In genomic region chr16:57941016-57941656, GRCh38 we compare ENCODE assay signal across 12 cellular contexts. TPM values are rescaled to one million over a fixed set of nuclear protein-coding genes. Genes with fewer than 3 reads are reported as not detected.
DNase-seq lines count a peak whose midpoint lies in the region; ATAC-seq, FAIRE-seq and TF ChIP-seq lines count a peak whose summit lies in the region.
"Had no signal": no experiment of that assay in that cellular context is flagged by ENCODE, and none has a peak within 500 bp of the region (broad histone marks: within the 10 kb centered on the region; RNA-seq: fewer than 3 reads in every experiment).

No MANE protein-coding gene starts in this region.

- no peak overlapping the region for H3T11ph ChIP-seq in H9 (ENCODE audit: low read length)

- no peak for TF ChIP-seq CTCF in H9 (conservative IDR thresholded peaks at IDR 0.05)
- no peak for TF ChIP-seq CTCF in endothelial cell of umbilical vein (IDR thresholded peaks at IDR 0.05; ENCODE audit: extremely low read depth in 1 of 2, insufficient read depth in 1 of 2, low read depth in 1 of 2, low read length in 2 of 2)

- dilution Hi-C loops in endothelial cell of umbilical vein (cut with MboI; ENCODE audit: extremely low pct_ligation_motif_present, low sequenced_read_pairs): no loop called here

- H3K4me3 Mint-ChIP-seq in H9: no peak overlapping the region

- POLR2A ChIA-PET in endothelial cell of umbilical vein (lab: Charles Lee): no interaction called here

- intact Hi-C loops in endothelial cell of umbilical vein (cut with micrococcal nuclease): no loop called here

- H3K79me1 ChIP-seq in H9 (ENCODE audit: insufficient read depth, low read depth, low read length, poor library complexity, severe bottlenecking): no peaks in the 10 kb centered on the region

- H2AK5ac ChIP-seq in H9 (ENCODE audit: insufficient read length, low read length): no peak overlapping the region

- H3K9me3 ChIP-seq in H9 (ENCODE audit: control insufficient read depth, low read depth, low read length) (no peaks in the 10 kb centered on the region), endothelial cell of umbilical vein (replicated peaks; ENCODE audit: control insufficient read depth, insufficient read depth, low read length) (no peaks in the 10 kb centered on the region)
- H3K9me3 ChIP-seq: thoracic aorta had no signal

- no peak for DNase-seq in H9
- DNase-seq in NCI-H82 treated with DMSO at 0.1 percent for 48 hours (lab: John Stamatoyannopoulos, UW; ENCODE audit: unreplicated experiment): peak; percentile 0
- DNase-seq in endothelial cell of umbilical vein (ENCODE audit: low read depth, low spot score): peak; percentile 14
- DNase-seq in pons (ENCODE audit: low spot score): peak; percentile 39
- no peak for DNase-seq in activated CD4-positive, CD25-positive, alpha-beta regulatory T cell treated with anti-CD3 and anti-CD28 coated beads, Interleukin-2, amount 50 U/mL, for 72 hours
- DNase-seq: GF-D8 had no signal

- H3K9ac ChIP-seq in H9 (ENCODE audit: extremely low read depth, insufficient read length, low read length): no peak overlapping the region
- no peak overlapping the region for H3K9ac ChIP-seq in endothelial cell of umbilical vein (replicated peaks; ENCODE audit: extremely low read depth, insufficient read depth, low read length)

- peaks cover 0 to 3% of the 10 kb centered on the region in 2 experiments; a peak in 2 of 4 replicates for H3K4me1 Mint-ChIP-seq in H9

- H4K20me1 ChIP-seq in H9 (ENCODE audit: control insufficient read depth, insufficient read depth, insufficient read length): no peaks in the 10 kb centered on the region
- H4K20me1 ChIP-seq in endothelial cell of umbilical vein (replicated peaks; ENCODE audit: control insufficient read depth, extremely low read depth, insufficient read depth, low read length): no peaks in the 10 kb centered on the region

- no peaks in the 10 kb centered on the region for H3K4me1 ChIP-seq in H9 (ENCODE audit: insufficient read depth, low read length)
- H3K4me1 ChIP-seq in endothelial cell of umbilical vein (ENCODE audit: control insufficient read depth, extremely low read depth, insufficient read depth, low read length): no peaks in the 10 kb centered on the region

- no peak overlapping the region for H3K4ac ChIP-seq in H9 (ENCODE audit: low read depth, low read length)

- H3K23me2 ChIP-seq in H9 (ENCODE audit: insufficient read length, low read depth, low read length, poor library complexity, severe bottlenecking): no peaks in the 10 kb centered on the region

- H3K27ac ChIP-seq in H9 (ENCODE audit: insufficient read length, low read depth, low read length) (no peak overlapping the region), endothelial cell of umbilical vein (ENCODE audit: insufficient read depth, low read depth, low read length) (no peak overlapping the region)
- H3K27ac ChIP-seq: thoracic aorta had no signal

- H2BK12ac ChIP-seq in H9 (ENCODE audit: insufficient read length, low read depth, low read length): no peak overlapping the region

- H3K56ac ChIP-seq in H9 (ENCODE audit: insufficient read length, low read depth, low read length): no peak overlapping the region

- H2BK120ac ChIP-seq in H9 (ENCODE audit: low read depth, low read length, poor library complexity, severe bottlenecking): no peak overlapping the region

- no peak overlapping the region for H4K8ac ChIP-seq in H9 (replicated peaks; ENCODE audit: insufficient read length, low read depth, low read length)

- no peak overlapping the region for H3K4me2 ChIP-seq in H9 (ENCODE audit: insufficient read depth, insufficient read length, low read length)
- H3K4me2 ChIP-seq in endothelial cell of umbilical vein (ENCODE audit: insufficient read depth, low read length): no peak overlapping the region
- H3K4me2 ChIP-seq: smooth muscle cell had no signal

- 0 out of 2 replicates have a peak overlapping the region, but pooled peaks have one; percentile 40 for H3K14ac ChIP-seq in H9 (ENCODE audit: insufficient read depth, low read length)

- H3K9me1 ChIP-seq in endothelial cell of umbilical vein (replicated peaks; ENCODE audit: control insufficient read depth, extremely low read depth, insufficient read depth, low read length): no peaks in the 10 kb centered on the region

- TF ChIP-seq POLR2A in endothelial cell of umbilical vein (IDR thresholded peaks at IDR 0.05; ENCODE audit: low read depth, low read length): no peak

- H4K91ac ChIP-seq in H9 (ENCODE audit: insufficient read length, low read depth, low read length): no peak overlapping the region

- ATAC-seq in HG02759 (IDR thresholded peaks at IDR 0.05; ENCODE audit: unreplicated experiment) (no peak), GM21526 (IDR thresholded peaks at IDR 0.05; ENCODE audit: low FRiP score, unreplicated experiment) (no peak), GM18511 (IDR thresholded peaks at IDR 0.05; ENCODE audit: unreplicated experiment) (no peak)

- H3K36me3 ChIP-seq in endothelial cell of umbilical vein (ENCODE audit: control insufficient read depth in 2 of 2, extremely low read depth in 1 of 2, insufficient read depth in 2 of 2, low read length in 2 of 2): no peaks in the 10 kb centered on the region
- H3K36me3 ChIP-seq: thoracic aorta had no signal

- H2AFZ ChIP-seq in H9 (ENCODE audit: low read length) (no peak overlapping the region), endothelial cell of umbilical vein (ENCODE audit: low read depth, low read length) (no peak overlapping the region)

- no peak overlapping the region for H3K4me3 ChIP-seq in endothelial cell of umbilical vein (replicated peaks in 1 of 3; ENCODE audit: insufficient read depth in 1 of 3, low read depth in 1 of 3, low read length in 3 of 3)
- H3K4me3 ChIP-seq: smooth muscle cell, thoracic aorta had no signal

- no peak overlapping the region for H2BK15ac ChIP-seq in H9 (ENCODE audit: low read depth, low read length)

- no peak overlapping the region for H4K5ac ChIP-seq in H9 (ENCODE audit: insufficient read length, low read depth, low read length)

- no peak overlapping the region for H3K23ac ChIP-seq in H9 (ENCODE audit: insufficient read length, low read depth, low read length)

- no peak for FAIRE-seq in endothelial cell of umbilical vein (lab: Jason Lieb, UNC)
- FAIRE-seq: GM19239 had no signal

- no peak overlapping the region for H2BK20ac ChIP-seq in H9 (ENCODE audit: low read depth, low read length, poor library complexity, severe bottlenecking)

- H3K79me2 ChIP-seq in H9 (ENCODE audit: insufficient read depth, low read length) (no peaks in the 10 kb centered on the region), endothelial cell of umbilical vein (ENCODE audit: control insufficient read depth, insufficient read depth, low read length) (no peaks in the 10 kb centered on the region)

- no peaks in the 10 kb centered on the region for H3K36me3 Mint-ChIP-seq in H9 (ENCODE audit: insufficient read depth in 1 of 3, low read depth in 3 of 3)

- H3K18ac ChIP-seq in H9 (ENCODE audit: insufficient read length, low read depth, low read length): no peak overlapping the region

- BruUV-seq in endothelial cell of umbilical vein (replicated peaks; lab: Mats Ljungman, UMichigan): no TSS peak

- H3K9me3 Mint-ChIP-seq in H9: no peaks in the 10 kb centered on the region

- no peak overlapping the region for H2BK5ac ChIP-seq in H9 (ENCODE audit: insufficient read length, low read length)

- H3K27ac Mint-ChIP-seq in H9: no peak overlapping the region; a peak in 1 of 7 replicates

- WGBS in H9 (ENCODE audit: extremely low coverage, insufficient read length, low lambda C conversion rate): no CpG with 5 or more reads among the region's 11 CpGs

- CTCF ChIA-PET in endothelial cell of umbilical vein (lab: Charles Lee): interaction anchor here (0.6 to 1.6 kb wide), 2 partner anchors 9 to 61 kb away, joined by 3 to 4 read pairs; no protein-coding TSS in a partner anchor

- H3K27me3 Mint-ChIP-seq in H9 (ENCODE audit: low read depth): peaks cover 2% of the 10 kb centered on the region; the same call in 1 of the 2 replicates

- H3K27me3 ChIP-seq in H9 (ENCODE audit: insufficient read depth, low read length) (no peaks in the 10 kb centered on the region), endothelial cell of umbilical vein (ENCODE audit: control insufficient read depth in 2 of 2, insufficient read depth in 2 of 2, low read length in 2 of 2) (no peaks in the 10 kb centered on the region)

TF ChIP-seq in endothelial cell of umbilical vein, 7 proteins besides CTCF, POLR2A, EP300 and RAD21:
- TF ChIP-seq EZH2 (IDR thresholded peaks at IDR 0.05; ENCODE audit: borderline replicate concordance, low read depth, low read length, severe bottlenecking) (no peak), FOS (IDR thresholded peaks at IDR 0.05; ENCODE audit: borderline replicate concordance, insufficient read depth, low read length) (no peak)

RNA-seq across cellular contexts. Expression of gene CNGB1, which starts 29.8 kb away (rescaled TPM):
- total RNA-seq in H9 (2021) (not detected in 2 replicates), endothelial cell of umbilical vein (not detected in 2 replicates)
- polyA plus RNA-seq in endothelial cell of umbilical vein: not detected in 2 replicates
- polyA plus RNA-seq in endothelial cell of umbilical vein (2011; cell fraction: cytosol; rRNA removed): not detected in 2 replicates
- not detected in 2 replicates for polyA plus RNA-seq in endothelial cell of umbilical vein (2011; cell fraction: nucleus; rRNA removed)
- 0.33 TPM in 1 of 2 replicates, not detected in the other for polyA plus RNA-seq in endothelial cell of umbilical vein (2012)
- polyA minus RNA-seq in endothelial cell of umbilical vein: not detected in 2 replicates
- polyA minus RNA-seq in endothelial cell of umbilical vein (2011; cell fraction: cytosol; rRNA and poly(A)+ RNA removed): 5.3 TPM
- polyA minus RNA-seq in endothelial cell of umbilical vein (2011; cell fraction: nucleus; rRNA and poly(A)+ RNA removed): not detected in 2 replicates
- total RNA-seq: smooth muscle cell, thoracic aorta had no signal
- polyA plus RNA-seq: smooth muscle cell had no signal

RNA-seq across cellular contexts. Expression of gene ZNF319, which starts 59.3 kb away (rescaled TPM):
- total RNA-seq in H9 (2021) (5.6 and 6.6 TPM in 2 replicates), endothelial cell of umbilical vein (9.9 TPM in 2 replicates)
- polyA plus RNA-seq in endothelial cell of umbilical vein: 5.4 and 7.6 TPM in 2 replicates
- 3.9 and 4.9 TPM in 2 replicates for polyA plus RNA-seq in endothelial cell of umbilical vein (2011; cell fraction: cytosol; rRNA removed)
- 3.0 and 4.5 TPM in 2 replicates for polyA plus RNA-seq in endothelial cell of umbilical vein (2011; cell fraction: nucleus; rRNA removed)
- polyA plus RNA-seq in endothelial cell of umbilical vein (2012): 4.8 and 6.4 TPM in 2 replicates
- 7.5 TPM in 2 replicates for polyA minus RNA-seq in endothelial cell of umbilical vein
- polyA minus RNA-seq in endothelial cell of umbilical vein (2011; cell fraction: cytosol; rRNA and poly(A)+ RNA removed): 8.9 TPM
- 3.2 and 6.3 TPM in 2 replicates for polyA minus RNA-seq in endothelial cell of umbilical vein (2011; cell fraction: nucleus; rRNA and poly(A)+ RNA removed)

Comparison
In these comparisons a context has a peak if more than half of its experiments do, and no peak if none do; other contexts are left out.
1. DNase-seq: peak in NCI-H82 treated with DMSO at 0.1 percent for 48 hours (single experiment), endothelial cell of umbilical vein (single experiment) and pons (single experiment); none in H9 (single experiment) and activated CD4-positive, CD25-positive, alpha-beta regulatory T cell treated with anti-CD3 and anti-CD28 coated beads, Interleukin-2, amount 50 U/mL, for 72 hours (single experiment).